ENCODE assay signal across 13 cellular contexts in the genomic region with DNA sequence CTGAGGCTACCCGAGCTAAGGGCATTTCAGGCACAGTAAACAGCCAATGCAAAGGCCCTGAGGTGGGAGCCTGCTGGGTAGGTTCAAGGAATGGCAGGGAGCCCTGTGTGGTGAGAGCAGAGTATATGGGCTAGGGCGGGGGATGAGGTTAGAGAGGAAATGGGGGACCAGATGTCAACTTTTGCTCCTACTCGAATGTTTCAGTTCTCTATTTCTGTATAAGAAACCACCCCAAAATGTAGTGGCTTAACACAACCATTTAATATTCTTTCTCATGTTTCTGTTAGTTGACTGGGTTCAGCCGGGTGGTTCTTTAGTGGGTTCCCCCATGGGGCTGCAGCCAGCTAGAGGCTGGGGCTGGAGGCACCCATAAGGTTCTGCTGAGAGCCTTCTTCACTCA. TPM values are rescaled to one million over a fixed set of nuclear protein-coding genes. Genes with fewer than 3 reads are reported as not detected.
A peak's percentile ranks its signal among the peaks of the same experiment; 100 is the strongest.
DNase-seq lines count a peak whose midpoint lies in the region; ATAC-seq lines count a peak whose summit lies in the region.
"Had no signal": no experiment of that assay in that cellular context is flagged by ENCODE, and none has a peak within 500 bp of the region (broad histone marks: within the 10 kb centered on the region; RNA-seq: fewer than 3 reads in every experiment).

No MANE protein-coding gene starts in this region.

- DNase-seq in CD1c-positive myeloid dendritic cell (ENCODE audit: extremely low spot score) (peak; percentile 75), RPMI8226 (peak; percentile 80), globus pallidus (ENCODE audit: low spot score) (no peak), ecto neural progenitor cell (ENCODE audit: low spot score) (no peak), NCI-H146 treated with DMSO at 0.1 percent for 48 hours (lab: John Stamatoyannopoulos, UW; ENCODE audit: unreplicated experiment) (no peak)
- DNase-seq in activated CD8-positive, alpha-beta T cell treated with anti-CD3 and anti-CD28 coated beads, Interleukin-2, amount 10 ng/mL, durations not matched to agents 7 days and 5 days, result no peak
- DNase-seq: activated gamma-delta T cell, midbrain, PC-9 had no signal

- ATAC-seq in GM19372 (IDR thresholded peaks at IDR 0.05; ENCODE audit: low read depth, unreplicated experiment) (peak; percentile 82), HG03066 (IDR thresholded peaks at IDR 0.05; ENCODE audit: low read depth, unreplicated experiment) (peak; percentile 76)
- no peak for ATAC-seq in activated CD8-positive, alpha-beta T cell treated with anti-CD3 and anti-CD28 coated beads, Interleukin-2, amount 10 ng/mL, durations not matched to agents 7 days and 5 days

- CTCF ChIA-PET in activated CD8-positive, alpha-beta T cell treated with anti-CD3 and anti-CD28 coated beads, Interleukin-2, amount 10 ng/mL, durations not matched to agents 7 days and 5 days (lab: Charles Lee), result interaction anchor here (1.1 to 5.7 kb wide), 2 partner anchors 19 to 66 kb away, joined by 4 to 100 read pairs; no protein-coding TSS in a partner anchor

- H3K36me3 Mint-ChIP-seq in activated CD8-positive, alpha-beta T cell treated with anti-CD3 and anti-CD28 coated beads, Interleukin-2, amount 10 ng/mL, durations not matched to agents 7 days and 5 days (ENCODE audit: low read depth), result no peaks in the 10 kb centered on the region

- H3K27ac Mint-ChIP-seq in activated CD8-positive, alpha-beta T cell treated with anti-CD3 and anti-CD28 coated beads, Interleukin-2, amount 10 ng/mL, durations not matched to agents 7 days and 5 days, result no peak overlapping the region

- no peaks in the 10 kb centered on the region for H3K9me3 Mint-ChIP-seq in activated CD8-positive, alpha-beta T cell treated with anti-CD3 and anti-CD28 coated beads, Interleukin-2, amount 10 ng/mL, durations not matched to agents 7 days and 5 days (ENCODE audit: insufficient read depth)

- H3K27me3 Mint-ChIP-seq in activated CD8-positive, alpha-beta T cell treated with anti-CD3 and anti-CD28 coated beads, Interleukin-2, amount 10 ng/mL, durations not matched to agents 7 days and 5 days (ENCODE audit: low read depth), result peaks cover 72% of the 10 kb centered on the region

- H3K4me3 Mint-ChIP-seq in activated CD8-positive, alpha-beta T cell treated with anti-CD3 and anti-CD28 coated beads, Interleukin-2, amount 10 ng/mL, durations not matched to agents 7 days and 5 days, result no peak overlapping the region

- no peaks in the 10 kb centered on the region for H3K4me1 Mint-ChIP-seq in activated CD8-positive, alpha-beta T cell treated with anti-CD3 and anti-CD28 coated beads, Interleukin-2, amount 10 ng/mL, durations not matched to agents 7 days and 5 days (ENCODE audit: low read depth)

- POLR2A ChIA-PET in activated CD8-positive, alpha-beta T cell treated with anti-CD3 and anti-CD28 coated beads, Interleukin-2, amount 10 ng/mL, durations not matched to agents 7 days and 5 days (lab: Charles Lee), result no interaction called here

RNA-seq across cellular contexts. Expression of gene ATOH8, which starts 5.8 kb away (rescaled TPM):
- total RNA-seq in activated CD8-positive, alpha-beta T cell treated with anti-CD3 and anti-CD28 coated beads, Interleukin-2, amount 10 ng/mL, durations not matched to agents 7 days and 5 days, result under 1 TPM; 0.11 to 0.13 TPM
- total RNA-seq: PC-9 had no signal

RNA-seq across cellular contexts. Expression of gene GNLY, which starts 53.9 kb away (rescaled TPM):
- 100 to 1,000 TPM; 136 to 143 TPM for total RNA-seq in activated CD8-positive, alpha-beta T cell treated with anti-CD3 and anti-CD28 coated beads, Interleukin-2, amount 10 ng/mL, durations not matched to agents 7 days and 5 days
- total RNA-seq: M059J, PC-9, smooth muscle cell had no signal

Comparison
In these comparisons a context has a peak if more than half of its experiments do, and no peak if none do; other contexts are left out.
1. DNase-seq: peak in CD1c-positive myeloid dendritic cell (single experiment) and RPMI8226 (single experiment); none in globus pallidus (single experiment), ecto neural progenitor cell (single experiment), activated CD8-positive, alpha-beta T cell treated with anti-CD3 and anti-CD28 coated beads, Interleukin-2, amount 10 ng/mL, durations not matched to agents 7 days and 5 days (single experiment) and NCI-H146 treated with DMSO at 0.1 percent for 48 hours (single experiment).